1 cellular context compared by ENCODE assay signal in genomic region chr22:26658671-26659478, GRCh38.
TF ChIP-seq lines count a peak whose summit lies in the region.

No MANE protein-coding gene starts in this region.

TF ChIP-seq in IMR-90, 13 proteins besides CTCF, POLR2A, EP300 and RAD21:
- peak; percentile 97 for TF ChIP-seq NFE2L2 (IDR thresholded peaks at IDR 0.05; ENCODE audit: low read depth, low read length)
- TF ChIP-seq MXI1 (IDR thresholded peaks at IDR 0.05; ENCODE audit: borderline replicate concordance, low read depth, low read length): peak; percentile 53; the same call in 1 of the 2 replicates
- TF ChIP-seq SMC3 (IDR thresholded peaks at IDR 0.05; ENCODE audit: low read depth, low read length): no peak
- no peak for TF ChIP-seq CEBPB (IDR thresholded peaks at IDR 0.05; ENCODE audit: low read depth, low read length)
- peak; percentile 36 for TF ChIP-seq RCOR1 (IDR thresholded peaks at IDR 0.05; ENCODE audit: insufficient replicate concordance, low read length)
- TF ChIP-seq FOS (IDR thresholded peaks at IDR 0.05; ENCODE audit: low read depth, low read length): peak; percentile 85
- TF ChIP-seq MAZ (IDR thresholded peaks at IDR 0.05; ENCODE audit: borderline replicate concordance, low read depth, low read length): peak; percentile 64
- no peak for TF ChIP-seq CHD1 (IDR thresholded peaks at IDR 0.05; ENCODE audit: low read depth, low read length)
- peak; percentile 84 for TF ChIP-seq USF2 (IDR thresholded peaks at IDR 0.05; ENCODE audit: low read depth, low read length)
- TF ChIP-seq RFX5 (IDR thresholded peaks at IDR 0.05; ENCODE audit: low read depth, low read length): no peak
- TF ChIP-seq MAFK (IDR thresholded peaks at IDR 0.05; ENCODE audit: low read depth, low read length): peak; percentile 90
- TF ChIP-seq BHLHE40 (IDR thresholded peaks at IDR 0.05; ENCODE audit: low read depth, low read length): peak; percentile 37; the same call in 1 of the 2 replicates
